Comparison of ENCODE assay signal across 27 cellular contexts in the genomic region with DNA sequence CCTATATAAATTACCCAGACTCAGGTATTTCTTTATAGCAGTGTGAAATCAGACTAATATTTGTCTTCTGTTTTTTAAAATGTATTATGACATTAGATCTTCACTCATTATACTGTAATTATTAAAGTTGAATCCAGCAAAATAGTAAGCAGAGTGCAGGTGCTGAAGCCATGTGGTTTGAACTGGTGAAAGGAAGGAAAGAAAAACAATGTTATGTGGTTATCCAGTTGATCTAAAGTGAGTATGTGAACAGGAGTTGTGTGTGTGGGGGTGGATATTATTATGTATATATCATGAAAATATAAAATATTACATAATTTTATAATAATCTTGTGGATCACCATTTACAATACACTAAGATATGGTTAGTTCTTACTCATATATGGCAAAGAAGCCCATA.
"Had no signal": no experiment of that assay in that cellular context is flagged by ENCODE, and none has a peak within 500 bp of the region (broad histone marks: within the 10 kb centered on the region; RNA-seq: fewer than 3 reads in every experiment).

No MANE protein-coding gene starts in this region.

- H3K4me1 ChIP-seq: ascending aorta, colonic mucosa had no signal

- H3K9me3 ChIP-seq: ascending aorta, colonic mucosa had no signal

- H3K27ac ChIP-seq: ascending aorta, cardiac muscle cell, colonic mucosa, VCaP had no signal

- H3K4me3 ChIP-seq: ascending aorta, cardiac muscle cell, colonic mucosa had no signal

- ATAC-seq: activated CD8-positive, alpha-beta T cell treated with anti-CD3 and anti-CD28 coated beads for 36 hours; activated naive CD8-positive, alpha-beta T cell treated with anti-CD3 and anti-CD28 coated beads, Interleukin-2, amount 50 U/mL, for 24 hours had no signal

- DNase-seq: activated B cell treated with CpG ODN at 0.5 μM for 24 hours; activated CD4-positive, alpha-beta memory T cell treated with anti-CD3 and anti-CD28 coated beads for 36 hours; activated CD4-positive, alpha-beta T cell treated with anti-CD3 and anti-CD28 coated beads for 4 hours; activated CD4-positive, alpha-beta T cell treated with anti-CD3 and anti-CD28 coated beads, Interleukin-2, amount 10 ng/mL, durations not matched to agents 24 days and 14 days; activated CD4-positive, alpha-beta T cell treated with anti-CD3 and anti-CD28 coated beads, Interleukin-2, amount 50 U/mL, for 1 hour; activated CD4-positive, alpha-beta T cell treated with anti-CD3 and anti-CD28 coated beads, Interleukin-2, amount 50 U/mL, for 4 hours; activated CD4-positive, CD25-positive, alpha-beta regulatory T cell treated with anti-CD3 and anti-CD28 coated beads, Interleukin-2, amount 50 U/mL, for 72 hours; activated CD8-positive, alpha-beta memory T cell treated with anti-CD3 and anti-CD28 coated beads, Interleukin-2, amount 50 U/mL, for 4 hours; activated CD8-positive, alpha-beta T cell treated with anti-CD3 and anti-CD28 coated beads for 36 hours; activated effector memory CD4-positive, alpha-beta T cell treated with Interleukin-2 at 50 U/mL for 16 hours; activated gamma-delta T cell; activated naive CD4-positive, alpha-beta T cell treated with anti-CD3 and anti-CD28 coated beads, Interleukin-2, amount 10 ng/mL, durations not matched to agents 7 days and 5 days; activated naive CD4-positive, alpha-beta T cell treated with Interleukin-2 at 50 U/mL for 16 hours; activated naive CD8-positive, alpha-beta T cell treated with anti-CD3 and anti-CD28 coated beads, Interleukin-2, amount 10 ng/mL, durations not matched to agents 7 days and 5 days; activated naive CD8-positive, alpha-beta T cell treated with anti-CD3 and anti-CD28 coated beads, Interleukin-2, amount 50 U/mL, for 24 hours; activated T-cell treated with anti-CD3 and anti-CD28 coated beads, Interleukin-2, amount 50 U/mL, for 24 hours; activated T-cell treated with anti-CD3 and anti-CD28 coated beads, Interleukin-2, amount 50 U/mL, for 48 hours; amygdala; anterior cingulate cortex; caudate nucleus; cerebellar nuclear complex; colonic mucosa; T-helper 2 cell; T-helper 9 cell had no signal

- H3K27me3 ChIP-seq: ascending aorta, cardiac muscle cell, colonic mucosa had no signal

- H3K36me3 ChIP-seq: ascending aorta, cardiac muscle cell, colonic mucosa had no signal
